7 cellular contexts compared by ENCODE assay signal in the genomic region with DNA sequence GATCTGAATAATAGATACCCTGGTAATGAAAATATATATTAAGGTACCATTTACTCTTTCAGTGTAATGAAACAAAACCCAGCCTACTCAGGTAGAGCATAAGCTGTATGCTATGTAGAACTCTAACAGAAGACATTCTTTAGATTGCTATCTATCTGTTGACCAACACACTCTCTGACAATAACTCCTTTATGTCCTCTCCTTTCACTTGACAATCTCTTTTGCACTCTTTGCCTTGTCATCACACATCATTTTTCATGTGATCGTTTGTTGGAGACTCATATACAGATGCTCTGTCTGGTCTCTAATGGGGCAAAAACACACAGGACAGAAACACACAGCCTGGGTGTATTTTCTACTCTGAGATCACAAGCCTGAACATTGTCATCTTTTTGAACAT.
"Had no signal": no experiment of that assay in that cellular context is flagged by ENCODE, and none has a peak within 500 bp of the region (broad histone marks: within the 10 kb centered on the region; RNA-seq: fewer than 3 reads in every experiment).

No MANE protein-coding gene starts in this region.

- H3K4me3 ChIP-seq: GM23338, K562 had no signal

- H2AFZ ChIP-seq: GM23338 had no signal

- H3K4me2 ChIP-seq: GM23338 had no signal

- FAIRE-seq: H1, K562 had no signal

- DNase-seq: H9, HCEC 1CT, IMR-90, KG1 had no signal
